In genomic region chr11:3865388-3866193, GRCh38 we compare ENCODE assay signal across 1 cellular context.
TF ChIP-seq lines count a peak whose summit lies in the region.

No MANE protein-coding gene starts in this region.

TF ChIP-seq in HepG2, 621 proteins besides CTCF, POLR2A, EP300 and RAD21:
- TF ChIP-seq ARID2 (CRISPR knock-in tag; IDR thresholded peaks at IDR 0.05; ENCODE audit: borderline replicate concordance) (0 out of 2 replicates have a peak, but pooled peaks have one; percentile 47), ZKSCAN8 (CRISPR knock-in tag; IDR thresholded peaks at IDR 0.05; ENCODE audit: borderline replicate concordance) (0 out of 2 replicates have a peak, but pooled peaks have one; percentile 8), GTF2F1 (IDR thresholded peaks at IDR 0.05; ENCODE audit: low read length) (no peak), ZNF75D (CRISPR knock-in tag; IDR thresholded peaks at IDR 0.05; ENCODE audit: borderline replicate concordance) (no peak), RXRA (CRISPR knock-in tag; IDR thresholded peaks at IDR 0.05) (no peak), ZNF557 (CRISPR knock-in tag; IDR thresholded peaks at IDR 0.05) (0 out of 2 replicates have a peak, but pooled peaks have one; percentile 12), FOSL2 (CRISPR knock-in tag; IDR thresholded peaks at IDR 0.05) (0 out of 2 replicates have a peak, but pooled peaks have one; percentile 8)
